ENCODE assay signal across 1 cellular context in the genomic region with DNA sequence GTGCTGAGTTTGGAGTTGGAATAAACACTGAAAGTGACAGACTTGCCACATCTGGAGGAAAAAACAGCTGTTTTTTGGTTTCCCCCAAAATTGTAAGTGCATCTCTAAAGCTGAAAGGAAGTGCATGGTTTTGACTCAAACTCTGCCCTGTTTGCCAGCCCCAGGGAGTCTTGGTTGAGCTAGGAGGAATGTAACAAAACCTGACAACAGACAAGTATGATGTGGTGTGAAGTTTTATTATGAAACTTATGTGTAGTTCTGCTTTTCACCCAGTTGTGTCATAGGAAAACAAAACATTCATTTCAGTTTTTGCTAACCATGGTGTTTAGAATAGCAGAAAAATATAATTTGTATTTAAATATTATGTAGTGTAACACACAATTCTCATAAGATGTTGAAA.
TF ChIP-seq lines count a peak whose summit lies in the region.

No MANE protein-coding gene starts in this region.

TF ChIP-seq in WTC11, 78 proteins besides CTCF, POLR2A, EP300 and RAD21 (continued from another document):
- TF ChIP-seq, protein P1, sequence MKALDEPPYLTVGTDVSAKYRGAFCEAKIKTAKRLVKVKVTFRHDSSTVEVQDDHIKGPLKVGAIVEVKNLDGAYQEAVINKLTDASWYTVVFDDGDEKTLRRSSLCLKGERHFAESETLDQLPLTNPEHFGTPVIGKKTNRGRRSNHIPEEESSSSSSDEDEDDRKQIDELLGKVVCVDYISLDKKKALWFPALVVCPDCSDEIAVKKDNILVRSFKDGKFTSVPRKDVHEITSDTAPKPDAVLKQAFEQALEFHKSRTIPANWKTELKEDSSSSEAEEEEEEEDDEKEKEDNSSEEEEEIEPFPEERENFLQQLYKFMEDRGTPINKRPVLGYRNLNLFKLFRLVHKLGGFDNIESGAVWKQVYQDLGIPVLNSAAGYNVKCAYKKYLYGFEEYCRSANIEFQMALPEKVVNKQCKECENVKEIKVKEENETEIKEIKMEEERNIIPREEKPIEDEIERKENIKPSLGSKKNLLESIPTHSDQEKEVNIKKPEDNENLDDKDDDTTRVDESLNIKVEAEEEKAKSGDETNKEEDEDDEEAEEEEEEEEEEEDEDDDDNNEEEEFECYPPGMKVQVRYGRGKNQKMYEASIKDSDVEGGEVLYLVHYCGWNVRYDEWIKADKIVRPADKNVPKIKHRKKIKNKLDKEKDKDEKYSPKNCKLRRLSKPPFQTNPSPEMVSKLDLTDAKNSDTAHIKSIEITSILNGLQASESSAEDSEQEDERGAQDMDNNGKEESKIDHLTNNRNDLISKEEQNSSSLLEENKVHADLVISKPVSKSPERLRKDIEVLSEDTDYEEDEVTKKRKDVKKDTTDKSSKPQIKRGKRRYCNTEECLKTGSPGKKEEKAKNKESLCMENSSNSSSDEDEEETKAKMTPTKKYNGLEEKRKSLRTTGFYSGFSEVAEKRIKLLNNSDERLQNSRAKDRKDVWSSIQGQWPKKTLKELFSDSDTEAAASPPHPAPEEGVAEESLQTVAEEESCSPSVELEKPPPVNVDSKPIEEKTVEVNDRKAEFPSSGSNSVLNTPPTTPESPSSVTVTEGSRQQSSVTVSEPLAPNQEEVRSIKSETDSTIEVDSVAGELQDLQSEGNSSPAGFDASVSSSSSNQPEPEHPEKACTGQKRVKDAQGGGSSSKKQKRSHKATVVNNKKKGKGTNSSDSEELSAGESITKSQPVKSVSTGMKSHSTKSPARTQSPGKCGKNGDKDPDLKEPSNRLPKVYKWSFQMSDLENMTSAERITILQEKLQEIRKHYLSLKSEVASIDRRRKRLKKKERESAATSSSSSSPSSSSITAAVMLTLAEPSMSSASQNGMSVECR (CRISPR knock-in tag; IDR thresholded peaks at IDR 0.05; ENCODE audit: borderline replicate concordance), result no peak
- TF ChIP-seq EMX1 (CRISPR knock-in tag; IDR thresholded peaks at IDR 0.05), result no peak
